14 cellular contexts compared by ENCODE assay signal in genomic region chr6:110097443-110097842, GRCh38.
DNase-seq lines count a peak whose midpoint lies in the region; ATAC-seq and TF ChIP-seq lines count a peak whose summit lies in the region.
"Had no signal": no experiment of that assay in that cellular context is flagged by ENCODE, and none has a peak within 500 bp of the region (broad histone marks: within the 10 kb centered on the region; RNA-seq: fewer than 3 reads in every experiment).

No MANE protein-coding gene starts in this region.

- H2AFZ ChIP-seq in hepatocyte (no peak overlapping the region), osteoblast (ENCODE audit: low read length) (peak overlapping the region; percentile 40)

- H4K20me1 ChIP-seq in hepatocyte (ENCODE audit: insufficient read depth, poor library complexity, severe bottlenecking) (no peaks in the 10 kb centered on the region), osteoblast (ENCODE audit: insufficient read depth, low read length) (no peaks in the 10 kb centered on the region)

- no peak for ATAC-seq in body of pancreas
- ATAC-seq: activated T-cell treated with anti-CD3 and anti-CD28 coated beads, Interleukin-2, amount 50 U/mL, for 4 hours; K562 had no signal

- H3K36me3 ChIP-seq in H7 (replicated peaks; ENCODE audit: control insufficient read depth, insufficient read depth, low read length) = peaks cover 4% of the 10 kb centered on the region
- H3K36me3 ChIP-seq in brain microvascular endothelial cell (replicated peaks) = peaks cover 5% of the 10 kb centered on the region
- no peaks in the 10 kb centered on the region for H3K36me3 ChIP-seq in hepatocyte (replicated peaks; ENCODE audit: insufficient read depth, low read depth)
- peaks cover 3% of the 10 kb centered on the region for H3K36me3 ChIP-seq in osteoblast (ENCODE audit: insufficient read depth, low read length)
- H3K36me3 ChIP-seq in body of pancreas (replicated peaks in 1 of 2; ENCODE audit: insufficient read depth in 1 of 2, low read depth in 2 of 2) = no peaks in the 10 kb centered on the region
- H3K36me3 ChIP-seq in adrenal gland (replicated peaks in 1 of 2) = no peaks in the 10 kb centered on the region

- intact Hi-C loops in body of pancreas (cut with DNase I) = no loop called here
- intact Hi-C loops in adrenal gland (cut with DNase I) = no loop called here

- H3K4me3 ChIP-seq in H7 (ENCODE audit: insufficient read depth, low read depth, low read length) (no peak overlapping the region), brain microvascular endothelial cell (ENCODE audit: low read depth, low read length) (no peak overlapping the region), hepatocyte (no peak overlapping the region), osteoblast (ENCODE audit: insufficient read depth, low read length) (no peak overlapping the region), body of pancreas (no peak overlapping the region), adrenal gland (no peak overlapping the region)
- H3K4me3 ChIP-seq: K562 had no signal

- TF ChIP-seq POLR2A in body of pancreas (IDR thresholded peaks at IDR 0.05) (no peak), adrenal gland (IDR thresholded peaks at IDR 0.05) (no peak)

- H3K4me2 ChIP-seq in hepatocyte (no peak overlapping the region), osteoblast (ENCODE audit: insufficient read depth, low read length) (peak overlapping the region; percentile 62)
- H3K4me2 ChIP-seq: SK-N-SH had no signal

- peak overlapping the region; percentile 53 for H3K27ac ChIP-seq in brain microvascular endothelial cell
- H3K27ac ChIP-seq in hepatocyte = peak overlapping the region; percentile 24
- peak overlapping the region; percentile 67 for H3K27ac ChIP-seq in osteoblast (ENCODE audit: low read depth, low read length)
- peak overlapping the region in 1 of 4 donors; percentile 57 for H3K27ac ChIP-seq in body of pancreas
- peak overlapping the region in 2 of 5 donors; percentile 39 to 40 for H3K27ac ChIP-seq in adrenal gland

- DNase-seq in H7 (peak; percentile 17), brain microvascular endothelial cell (no peak), hepatocyte (ENCODE audit: low spot score) (no peak), osteoblast (ENCODE audit: insufficient read length, low spot score, missing footprints) (no peak), body of pancreas (no peak), adrenal gland (no peak), retina (no peak)
- DNase-seq in stimulated activated CD4-positive, alpha-beta T cell treated with anti-CD3 and anti-CD28 coated beads, Interleukin-4, amount 100 ng/mL, for 24 hours = no peak
- DNase-seq: activated T-cell treated with anti-CD3 and anti-CD28 coated beads, Interleukin-2, amount 50 U/mL, for 4 hours; naive B cell; NCI-H1417; SK-N-SH; stimulated activated naive CD4-positive, alpha-beta T cell treated with Interleukin-2 at 50 U/mL for 16 hours had no signal

- in situ Hi-C loops in brain microvascular endothelial cell (cut with HindIII; ENCODE audit: low pct_ligation_motif_present, low sequenced_read_pairs) = no loop called here

- H3K9me2 ChIP-seq in hepatocyte (replicated peaks; ENCODE audit: insufficient read depth) = no peaks in the 10 kb centered on the region
- H3K9me2 ChIP-seq: SK-N-SH had no signal

- TF ChIP-seq CTCF in brain microvascular endothelial cell (IDR thresholded peaks at IDR 0.05; ENCODE audit: low read depth, low read length, missing control alignments) = no peak
- no peak for TF ChIP-seq CTCF in hepatocyte (IDR thresholded peaks at IDR 0.05; ENCODE audit: poor library complexity)
- no peak for TF ChIP-seq CTCF in osteoblast (IDR thresholded peaks at IDR 0.05; ENCODE audit: extremely low read depth, low read depth, low read length)
- TF ChIP-seq CTCF in body of pancreas (IDR thresholded peaks at IDR 0.05) = no peak
- TF ChIP-seq CTCF in adrenal gland (IDR thresholded peaks at IDR 0.05) = no peak

- no peaks in the 10 kb centered on the region for H3K27me3 ChIP-seq in H7 (ENCODE audit: control insufficient read depth, insufficient read depth, low read length)
- no peaks in the 10 kb centered on the region for H3K27me3 ChIP-seq in brain microvascular endothelial cell (replicated peaks)
- H3K27me3 ChIP-seq in hepatocyte = no peaks in the 10 kb centered on the region
- no peaks in the 10 kb centered on the region for H3K27me3 ChIP-seq in osteoblast (ENCODE audit: insufficient read depth, low read length)
- H3K27me3 ChIP-seq in body of pancreas = no peaks in the 10 kb centered on the region
- no peaks in the 10 kb centered on the region for H3K27me3 ChIP-seq in adrenal gland

- no peaks in the 10 kb centered on the region for H3K4me1 ChIP-seq in hepatocyte (ENCODE audit: insufficient read depth)
- peaks cover 16% of the 10 kb centered on the region for H3K4me1 ChIP-seq in osteoblast (ENCODE audit: insufficient read depth, low read length)
- H3K4me1 ChIP-seq in body of pancreas = peaks cover 37% of the 10 kb centered on the region
- peaks cover 0 to 15% of the 10 kb centered on the region in 2 donors for H3K4me1 ChIP-seq in adrenal gland (replicated peaks in 1 of 2)

- H3K9me3 ChIP-seq in hepatocyte (ENCODE audit: low read depth) = no peaks in the 10 kb centered on the region
- H3K9me3 ChIP-seq in osteoblast (ENCODE audit: low read depth, low read length) = no peaks in the 10 kb centered on the region
- H3K9me3 ChIP-seq in body of pancreas = no peaks in the 10 kb centered on the region
- peaks cover 0 to 8% (median 0%) of the 10 kb centered on the region in 3 donors for H3K9me3 ChIP-seq in adrenal gland (replicated peaks in 1 of 3)
- H3K9me3 ChIP-seq: SK-N-SH had no signal

- 37% methylated on average over 3 of the region's 3 CpGs for WGBS in hepatocyte (ENCODE audit: low lambda C conversion rate, missing lambda C conversion rate)
- 32 to 49% methylated on average over 3 of the region's 3 CpGs for WGBS in body of pancreas, 2 donors
- WGBS in adrenal gland, 4 donors = 48 to 63% (median 57%) methylated on average over 3 of the region's 3 CpGs

- H3K79me2 ChIP-seq in hepatocyte (no peaks in the 10 kb centered on the region), osteoblast (ENCODE audit: insufficient read depth, low read length) (no peaks in the 10 kb centered on the region)
